23 cellular contexts compared by ENCODE assay signal in genomic region chr19:31085125-31085524, GRCh38.
"Had no signal": no experiment of that assay in that cellular context is flagged by ENCODE, and none has a peak within 500 bp of the region (broad histone marks: within the 10 kb centered on the region; RNA-seq: fewer than 3 reads in every experiment).

No MANE protein-coding gene starts in this region.

- DNase-seq: colonic mucosa; effector CD8-positive, alpha-beta T cell; endodermal cell; hypothalamus; immature natural killer cell; islet precursor cell; kidney glomerular epithelial cell; mesenchymal stem cell; naive thymus-derived CD4-positive, alpha-beta T cell; right lobe of liver; small intestine; stimulated activated CD4-positive, alpha-beta T cell treated with anti-CD3 and anti-CD28 coated beads, Interleukin-1b, Interleukin-23, amount 100 ng/mL, for 48 hours; stimulated activated CD4-positive, alpha-beta T cell treated with anti-CD3 and anti-CD28 coated beads, Interleukin-4, amount 100 ng/mL, for 1 hour; stimulated activated CD8-positive, alpha-beta memory T cell treated with anti-CD3 and anti-CD28 coated beads, Interleukin-4, amount 100 ng/mL, for 48 hours; stimulated activated naive CD4-positive, alpha-beta T cell; stimulated activated naive CD8-positive, alpha-beta T cell treated with anti-CD3 and anti-CD28 coated beads, Interleukin-15, amount 100 ng/mL, for 72 hours; transverse colon; upper lobe of right lung; uterus had no signal

- ATAC-seq: naive thymus-derived CD4-positive, alpha-beta T cell; right lobe of liver; stimulated activated naive CD8-positive, alpha-beta T cell treated with anti-CD3 and anti-CD28 coated beads, Interleukin-15, amount 100 ng/mL, for 72 hours; upper lobe of right lung had no signal

- H3K4me3 ChIP-seq: colonic mucosa, esophagus muscularis mucosa, lung, neural progenitor cell, right lobe of liver, suprapubic skin, transverse colon, upper lobe of right lung, uterus had no signal
